ENCODE assay signal across 15 cellular contexts in genomic region chr16:53678756-53679334, GRCh38.
"Had no signal": no experiment of that assay in that cellular context is flagged by ENCODE, and none has a peak within 500 bp of the region (broad histone marks: within the 10 kb centered on the region; RNA-seq: fewer than 3 reads in every experiment).

No MANE protein-coding gene starts in this region.

- ATAC-seq: activated T-cell treated with anti-CD3 and anti-CD28 coated beads, Interleukin-2, amount 50 U/mL, for 4 hours; lower lobe of right lung; natural killer cell treated with Interleukin-12 subunit alpha and Interleukin-12 subunit beta and Interleukin-15 and Interleukin-18, amount 100 ng/mL, for 72 hours; stimulated activated naive B cell treated with anti-CD40 and anti-IgM and Interleukin-4, amounts not matched to agents 10 μg/mL and 1 μg/mL and 100 μg/mL, for 72 hours had no signal

- DNase-seq: activated CD4-positive, alpha-beta T cell treated with anti-CD3 and anti-CD28 coated beads, Interleukin-2, amount 50 U/mL, for 1 hour; activated CD4-positive, CD25-positive, alpha-beta regulatory T cell treated with anti-CD3 and anti-CD28 coated beads, Interleukin-2, amount 50 U/mL, for 72 hours; activated CD8-positive, alpha-beta memory T cell treated with anti-CD3 and anti-CD28 coated beads, Interleukin-2, amount 50 U/mL, for 4 hours; activated effector memory CD4-positive, alpha-beta T cell treated with anti-CD3 and anti-CD28 coated beads, Interleukin-2, amount 50 U/mL, for 16 hours; activated naive CD4-positive, alpha-beta T cell treated with anti-CD3 and anti-CD28 coated beads, Interleukin-2, amount 50 U/mL, for 16 hours; activated T-cell treated with anti-CD3 and anti-CD28 coated beads, Interleukin-2, amount 50 U/mL, for 4 hours; effector memory CD4-positive, alpha-beta T cell; lower lobe of right lung; sigmoid colon; spleen; stimulated activated CD4-positive, alpha-beta T cell treated with anti-CD3 and anti-CD28 coated beads, Interleukin-4, amount 100 ng/mL, for 4 hours; stimulated activated naive B cell treated with anti-CD40 and anti-IgM and Interleukin-4, amounts not matched to agents 10 μg/mL and 1 μg/mL and 100 μg/mL, for 72 hours; tibial artery had no signal

- FAIRE-seq: urothelium cell line had no signal
